8 cellular contexts compared by ENCODE assay signal in the genomic region with DNA sequence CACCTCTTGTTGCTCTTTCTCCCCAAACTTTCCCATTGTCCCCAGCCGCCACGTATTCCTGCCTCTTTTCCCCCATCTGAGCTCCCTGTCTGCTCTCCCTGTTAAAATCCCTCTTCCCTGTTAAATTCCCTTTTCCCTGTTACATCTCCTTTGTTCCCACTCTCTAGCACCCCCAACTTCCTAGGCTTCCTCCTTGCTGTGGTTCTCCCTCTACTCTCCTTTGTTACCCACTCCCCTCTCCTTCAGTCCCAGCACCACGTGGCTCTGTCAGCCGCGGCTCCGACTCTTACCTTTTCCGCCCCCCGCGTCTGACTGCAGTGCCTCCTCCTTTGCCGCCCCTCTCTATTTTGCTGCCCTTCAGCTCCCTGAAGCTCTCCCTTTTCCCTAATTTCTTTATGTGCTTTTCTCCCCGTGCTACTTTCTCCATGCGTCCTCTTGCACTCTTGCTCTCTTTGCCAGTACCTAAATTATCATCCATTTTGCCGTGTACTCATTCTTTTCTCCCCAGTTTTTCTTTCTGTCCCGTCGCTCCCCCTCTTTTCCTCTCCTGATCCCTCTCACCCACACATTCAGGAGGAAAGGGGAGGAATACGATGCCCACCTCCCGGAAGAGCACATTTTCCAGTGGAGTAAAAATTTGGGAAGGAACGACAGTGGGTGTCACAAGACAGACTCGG. TPM values are rescaled to one million over a fixed set of nuclear protein-coding genes. Genes with fewer than 3 reads are reported as not detected.
DNase-seq lines count a peak whose midpoint lies in the region; ATAC-seq and TF ChIP-seq lines count a peak whose summit lies in the region.

No MANE protein-coding gene starts in this region.

- peaks cover 44% of the 10 kb centered on the region for H3K9me3 ChIP-seq in KOPT-K1 (ENCODE audit: insufficient read depth, low read length, poor library complexity, severe bottlenecking)
- H3K9me3 ChIP-seq in SU-DHL-6 (ENCODE audit: insufficient read depth, low read length): peaks cover 16% of the 10 kb centered on the region; the same call in 1 of the 2 replicates
- H3K9me3 ChIP-seq in lung (ENCODE audit: control insufficient read depth in 2 of 2, insufficient read depth in 1 of 2, low read length in 1 of 2): peaks cover 0 to 7% of the 10 kb centered on the region in 2 donors

- peak overlapping the region; percentile 67 for H3K4me3 ChIP-seq in SU-DHL-6 (ENCODE audit: insufficient read depth, low read length, poor library complexity, severe bottlenecking)
- peak overlapping the region; percentile 71 for H3K4me3 ChIP-seq in coronary artery
- peak overlapping the region; percentile 61 for H3K4me3 ChIP-seq in lung

- no peak for TF ChIP-seq CTCF in SU-DHL-6 (IDR thresholded peaks at IDR 0.05; ENCODE audit: insufficient read depth, low read length, poor library complexity, severe bottlenecking)
- no peak for TF ChIP-seq CTCF in coronary artery (IDR thresholded peaks at IDR 0.05)
- no peak for TF ChIP-seq CTCF in lung (IDR thresholded peaks at IDR 0.05; ENCODE audit: control extremely low read depth, extremely low read depth)

- H3K4me2 ChIP-seq in SU-DHL-6 (ENCODE audit: low read depth, low read length, poor library complexity, severe bottlenecking): peak overlapping the region; percentile 86

- H3K27ac Mint-ChIP-seq in stimulated activated effector memory CD8-positive, alpha-beta T cell treated with anti-CD3 and anti-CD28 coated beads, Interleukin-12 subunit alpha, Interleukin-12 subunit beta, amount 100 ng/mL, for 72 hours: peak overlapping the region; percentile 95

- H3K9ac ChIP-seq in SU-DHL-6 (ENCODE audit: low read length): peak overlapping the region; percentile 72

- H3K4me1 Mint-ChIP-seq in stimulated activated effector memory CD8-positive, alpha-beta T cell treated with anti-CD3 and anti-CD28 coated beads, Interleukin-12 subunit alpha, Interleukin-12 subunit beta, amount 100 ng/mL, for 72 hours: peaks cover 30% of the 10 kb centered on the region

- peaks cover 0 to 2% of the 10 kb centered on the region in 2 donors for H3K4me1 ChIP-seq in lung (ENCODE audit: control insufficient read depth in 2 of 2, insufficient read depth in 2 of 2, low read length in 2 of 2)

- H3K9me3 Mint-ChIP-seq in stimulated activated effector memory CD8-positive, alpha-beta T cell treated with anti-CD3 and anti-CD28 coated beads, Interleukin-12 subunit alpha, Interleukin-12 subunit beta, amount 100 ng/mL, for 72 hours: no peaks in the 10 kb centered on the region

- H3K9me2 ChIP-seq in SU-DHL-6 (replicated peaks; ENCODE audit: insufficient read depth, low read length): no peaks in the 10 kb centered on the region

- H3K4me3 Mint-ChIP-seq in stimulated activated effector memory CD8-positive, alpha-beta T cell treated with anti-CD3 and anti-CD28 coated beads, Interleukin-12 subunit alpha, Interleukin-12 subunit beta, amount 100 ng/mL, for 72 hours: peak overlapping the region; percentile 98

- H3K27ac ChIP-seq in KOPT-K1 (ENCODE audit: low read depth, low read length, poor library complexity, severe bottlenecking): peak overlapping the region; percentile 82
- no peak overlapping the region; the same call in 1 of the 2 replicates for H3K27ac ChIP-seq in SU-DHL-6 (ENCODE audit: low read depth, low read length)
- H3K27ac ChIP-seq in coronary artery: peak overlapping the region; percentile 82 to 89
- peak overlapping the region in 1 of 2 donors; percentile 98 for H3K27ac ChIP-seq in lung (ENCODE audit: low read depth in 1 of 2, low read length in 1 of 2)

- H2AFZ ChIP-seq in SU-DHL-6 (ENCODE audit: low read depth, low read length, severe bottlenecking): peak overlapping the region; percentile 94

- peaks cover 6% of the 10 kb centered on the region for H3K36me3 Mint-ChIP-seq in stimulated activated effector memory CD8-positive, alpha-beta T cell treated with anti-CD3 and anti-CD28 coated beads, Interleukin-12 subunit alpha, Interleukin-12 subunit beta, amount 100 ng/mL, for 72 hours

- DNase-seq in Daoy (ENCODE audit: low read depth) (peak; percentile 64), coronary artery (ENCODE audit: low spot score) (no peak), lung (ENCODE audit: low spot score) (no peak), occipital lobe (lab: John Stamatoyannopoulos, UW) (no peak)
- DNase-seq in stimulated activated effector memory CD8-positive, alpha-beta T cell treated with anti-CD3 and anti-CD28 coated beads, Interleukin-12 subunit alpha, Interleukin-12 subunit beta, amount 100 ng/mL, for 72 hours (ENCODE audit: low spot score in 2 of 2): peak in 1 of 2 donors; percentile 55

- 1% methylated on average over 17 to 19 of the region's 19 CpGs for WGBS in lung, 2 donors

- H4K20me1 ChIP-seq in SU-DHL-6 (ENCODE audit: low read depth, low read length): no peaks in the 10 kb centered on the region

- peaks cover 4% of the 10 kb centered on the region; the same call in 1 of the 2 replicates for H3F3A ChIP-seq in SU-DHL-6 (ENCODE audit: insufficient read depth)

- H3K79me2 ChIP-seq in SU-DHL-6 (ENCODE audit: insufficient read depth, low read length): peaks cover 41% of the 10 kb centered on the region

- H3K36me3 ChIP-seq in KOPT-K1 (ENCODE audit: insufficient read depth, low read length): peaks cover 29% of the 10 kb centered on the region
- 0 out of 2 replicates have a peak, but pooled peaks cover 4% of the 10 kb centered on the region for H3K36me3 ChIP-seq in SU-DHL-6 (ENCODE audit: low read length)
- H3K36me3 ChIP-seq in lung (ENCODE audit: control insufficient read depth in 2 of 2, insufficient read depth in 2 of 2, low read length in 2 of 2): no peaks in the 10 kb centered on the region

- no peak for ATAC-seq in lung (ENCODE audit: insufficient read depth, low FRiP score)
- no peak for ATAC-seq in stimulated activated effector memory CD8-positive, alpha-beta T cell treated with anti-CD3 and anti-CD28 coated beads, Interleukin-12 subunit alpha, Interleukin-12 subunit beta, amount 100 ng/mL, for 72 hours
- no peak for ATAC-seq in HG03280 (IDR thresholded peaks at IDR 0.05; ENCODE audit: unreplicated experiment)

- H3K27me3 ChIP-seq in SU-DHL-6 (ENCODE audit: low read length) (no peaks in the 10 kb centered on the region), lung (ENCODE audit: control insufficient read depth, insufficient read depth) (no peaks in the 10 kb centered on the region)

RNA-seq across cellular contexts. Expression of a gene that starts 1.0 kb away (rescaled TPM):
- total RNA-seq in Daoy (2014; rRNA removed; shearing (Covaris generic)): 4.7 and 10.8 TPM in 2 replicates
- total RNA-seq in lung: 10 to 100 TPM in 1 of 2 donors, 1 to 10 TPM in 1; 7.2 to 18.0 TPM
- polyA plus RNA-seq in lung: 1 to 10 TPM; 2.6 to 3.3 TPM
- 33.4 TPM for total RNA-seq in occipital lobe

RNA-seq across cellular contexts. Expression of a gene that starts 32.7 kb away (rescaled TPM):
- total RNA-seq in Daoy (2014; rRNA removed; shearing (Covaris generic)): 2.5 and 5.2 TPM in 2 replicates
- total RNA-seq in lung (10 to 100 TPM; 15.1 to 20.6 TPM), occipital lobe (48.5 TPM)
- polyA plus RNA-seq in lung: 1 to 10 TPM; 3.0 to 4.3 TPM

RNA-seq across cellular contexts. Expression of a gene that starts 43.2 kb away (rescaled TPM):
- total RNA-seq in Daoy (2014; rRNA removed; shearing (Covaris generic)): 12.1 and 12.5 TPM in 2 replicates
- 10 to 100 TPM; 18.2 to 30.4 TPM for total RNA-seq in lung
- 10 to 100 TPM in 1 of 2 donors, 1 to 10 TPM in 1; 5.5 to 13.4 TPM for polyA plus RNA-seq in lung
- 52.4 TPM for total RNA-seq in occipital lobe

RNA-seq across cellular contexts. Expression of a gene that starts 51.1 kb away (rescaled TPM):
- total RNA-seq in Daoy (2014; rRNA removed; shearing (Covaris generic)): 164 and 208 TPM in 2 replicates
- total RNA-seq in lung: 100 to 1,000 TPM; 201 to 250 TPM
- 100 to 1,000 TPM; 117 to 138 TPM for polyA plus RNA-seq in lung
- 255 TPM for total RNA-seq in occipital lobe
